Comparison of ENCODE assay signal across 14 cellular contexts in the genomic region with DNA sequence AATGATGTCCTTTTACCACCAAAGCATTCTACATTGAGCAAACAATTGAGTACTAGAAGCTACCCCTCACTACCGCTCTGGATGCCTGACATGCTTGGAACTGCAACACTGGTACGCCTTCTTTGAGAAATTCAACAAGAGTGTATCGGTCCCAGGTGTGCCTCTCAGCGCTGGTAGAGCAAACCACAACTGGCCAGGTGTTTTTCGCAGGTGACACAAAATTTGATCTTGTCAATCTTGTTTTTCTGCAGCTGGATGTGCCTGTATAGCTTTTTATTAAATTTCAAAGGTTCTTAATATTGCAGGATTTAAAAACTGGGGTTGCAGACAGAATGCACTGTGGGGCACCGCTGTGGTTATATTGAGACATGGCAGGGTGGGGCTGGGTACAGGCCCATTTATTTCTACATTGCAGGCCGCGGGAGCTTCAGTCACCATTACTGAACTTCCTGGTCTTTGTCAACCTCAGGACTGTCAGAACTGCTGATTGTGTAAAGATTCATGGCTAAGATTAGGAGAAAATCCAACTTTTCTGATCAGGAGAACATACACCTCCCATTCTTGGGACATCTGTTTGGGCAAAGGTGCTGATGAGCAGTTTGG. TPM values are rescaled to one million over a fixed set of nuclear protein-coding genes. Genes with fewer than 3 reads are reported as not detected.
DNase-seq lines count a peak whose midpoint lies in the region; ATAC-seq and TF ChIP-seq lines count a peak whose summit lies in the region.
"Had no signal": no experiment of that assay in that cellular context is flagged by ENCODE, and none has a peak within 500 bp of the region (broad histone marks: within the 10 kb centered on the region; RNA-seq: fewer than 3 reads in every experiment).

No MANE protein-coding gene starts in this region.

- no peaks in the 10 kb centered on the region for H3K9me3 ChIP-seq in CD4-positive, CD25-positive, alpha-beta regulatory T cell (ENCODE audit: control insufficient read depth in 2 of 2, low read length in 2 of 2)
- H3K9me3 ChIP-seq in Loucy (ENCODE audit: insufficient read depth, low read depth, low read length) = no peaks in the 10 kb centered on the region
- H3K9me3 ChIP-seq: Caco-2 had no signal

- intact Hi-C loops in activated T-helper 1 cell treated with anti-CD3 and anti-CD28 coated beads, Interleukin-12 subunit alpha, Interleukin-12 subunit beta, Interleukin-2, Interleukin-4 antibody, amounts not matched to agents 30 ng/mL and 10 ng/mL and 1 ng/mL, durations not matched to agents 14 hours and 24 hours and 36 hours (cut with micrococcal nuclease) = loop anchor here (1.0 kb wide), 2 partner anchors 23 to 62 kb away; no protein-coding TSS in a partner anchor

- H3K36me3 ChIP-seq in CD4-positive, CD25-positive, alpha-beta regulatory T cell (ENCODE audit: control insufficient read depth, insufficient read depth, low read length) = no peaks in the 10 kb centered on the region
- no peaks in the 10 kb centered on the region for H3K36me3 ChIP-seq in Loucy (ENCODE audit: insufficient read depth, low read length)

- H3K9me2 ChIP-seq in Loucy (replicated peaks; ENCODE audit: low read depth, low read length) = no peaks in the 10 kb centered on the region

- peak overlapping the region; percentile 75 for H3K27ac ChIP-seq in CD4-positive, CD25-positive, alpha-beta regulatory T cell (ENCODE audit: insufficient read depth, low read length, poor library complexity, severe bottlenecking)

- no peak for TF ChIP-seq CTCF in Loucy (conservative IDR thresholded peaks at IDR 0.05; ENCODE audit: low read length)

- DNase-seq in CD4-positive, CD25-positive, alpha-beta regulatory T cell = no peak
- DNase-seq in activated T-helper 1 cell treated with anti-CD3 and anti-CD28 coated beads, Interleukin-12 subunit alpha, Interleukin-12 subunit beta, Interleukin-2, Interleukin-4 antibody, amounts not matched to agents 30 ng/mL and 10 ng/mL and 1 ng/mL, durations not matched to agents 14 hours and 24 hours and 36 hours (ENCODE audit: low spot score) = no peak
- no peak for DNase-seq in naive thymus-derived CD8-positive, alpha-beta T cell
- DNase-seq in DMS53 treated with DMSO at 0.1 percent for 48 hours (lab: John Stamatoyannopoulos, UW; ENCODE audit: unreplicated experiment) = no peak
- no peak for DNase-seq in NK-92 (lab: John Stamatoyannopoulos, UW; ENCODE audit: unreplicated experiment)
- no peak for DNase-seq in D341Med (ENCODE audit: low spot score)
- DNase-seq: Caco-2; effector CD4-positive, alpha-beta T cell; left cardiac atrium; NCI-H1436; NCI-H774 had no signal

- no peaks in the 10 kb centered on the region for H3K27me3 ChIP-seq in CD4-positive, CD25-positive, alpha-beta regulatory T cell (ENCODE audit: control insufficient read depth, insufficient read depth, low read length)
- H3K27me3 ChIP-seq in Loucy (ENCODE audit: insufficient read depth, low read length, poor library complexity, severe bottlenecking) = no peaks in the 10 kb centered on the region

- H3K9ac ChIP-seq in Loucy (ENCODE audit: low read depth, low read length, poor library complexity, severe bottlenecking) = peak overlapping the region; percentile 64

- no peaks in the 10 kb centered on the region for H3F3A ChIP-seq in Loucy (ENCODE audit: low read depth)

- H4K20me1 ChIP-seq in Loucy (ENCODE audit: insufficient read depth, low read length, poor library complexity, severe bottlenecking) = no peaks in the 10 kb centered on the region

- no peaks in the 10 kb centered on the region for H3K9me3 Mint-ChIP-seq in CD4-positive, CD25-positive, alpha-beta regulatory T cell
- no peaks in the 10 kb centered on the region for H3K9me3 Mint-ChIP-seq in activated T-helper 1 cell treated with anti-CD3 and anti-CD28 coated beads, Interleukin-12 subunit alpha, Interleukin-12 subunit beta, Interleukin-2, Interleukin-4 antibody, amounts not matched to agents 30 ng/mL and 10 ng/mL and 1 ng/mL, durations not matched to agents 14 hours and 24 hours and 36 hours
- peaks cover 0 to 1% (median 0%) of the 10 kb centered on the region in 9 donors for H3K9me3 Mint-ChIP-seq in naive thymus-derived CD8-positive, alpha-beta T cell
- H3K9me3 Mint-ChIP-seq: GM23338 had no signal

- peaks cover 10% of the 10 kb centered on the region for H3K79me2 ChIP-seq in Loucy (ENCODE audit: insufficient read depth, low read length)

- H2AFZ ChIP-seq in Loucy (ENCODE audit: low read length) = no peak overlapping the region
- H2AFZ ChIP-seq: GM23338 had no signal

- no peaks in the 10 kb centered on the region for H3K27me3 Mint-ChIP-seq in CD4-positive, CD25-positive, alpha-beta regulatory T cell
- H3K27me3 Mint-ChIP-seq in activated T-helper 1 cell treated with anti-CD3 and anti-CD28 coated beads, Interleukin-12 subunit alpha, Interleukin-12 subunit beta, Interleukin-2, Interleukin-4 antibody, amounts not matched to agents 30 ng/mL and 10 ng/mL and 1 ng/mL, durations not matched to agents 14 hours and 24 hours and 36 hours (ENCODE audit: insufficient read depth) = peaks cover 1% of the 10 kb centered on the region
- H3K27me3 Mint-ChIP-seq in naive thymus-derived CD8-positive, alpha-beta T cell = no peaks in the 10 kb centered on the region

- H3K4me2 ChIP-seq in Loucy (ENCODE audit: low read depth, low read length, poor library complexity, severe bottlenecking) = no peak overlapping the region
- H3K4me2 ChIP-seq: GM23338 had no signal

- H3K27ac Mint-ChIP-seq in CD4-positive, CD25-positive, alpha-beta regulatory T cell = peak overlapping the region; percentile 88 to 99 (median 88)
- peak overlapping the region; percentile 93 for H3K27ac Mint-ChIP-seq in activated T-helper 1 cell treated with anti-CD3 and anti-CD28 coated beads, Interleukin-12 subunit alpha, Interleukin-12 subunit beta, Interleukin-2, Interleukin-4 antibody, amounts not matched to agents 30 ng/mL and 10 ng/mL and 1 ng/mL, durations not matched to agents 14 hours and 24 hours and 36 hours
- peak overlapping the region in 6 of 10 donors; percentile 24 to 96 (median 80) for H3K27ac Mint-ChIP-seq in naive thymus-derived CD8-positive, alpha-beta T cell
- H3K27ac Mint-ChIP-seq: GM23338 had no signal

- no peak for ATAC-seq in CD4-positive, CD25-positive, alpha-beta regulatory T cell (ENCODE audit: low read depth in 2 of 2)
- no peak for ATAC-seq in naive thymus-derived CD8-positive, alpha-beta T cell
- ATAC-seq: GM23338 had no signal

- H3K36me3 Mint-ChIP-seq in CD4-positive, CD25-positive, alpha-beta regulatory T cell = no peaks in the 10 kb centered on the region
- no peaks in the 10 kb centered on the region for H3K36me3 Mint-ChIP-seq in activated T-helper 1 cell treated with anti-CD3 and anti-CD28 coated beads, Interleukin-12 subunit alpha, Interleukin-12 subunit beta, Interleukin-2, Interleukin-4 antibody, amounts not matched to agents 30 ng/mL and 10 ng/mL and 1 ng/mL, durations not matched to agents 14 hours and 24 hours and 36 hours (ENCODE audit: low read depth)
- H3K36me3 Mint-ChIP-seq in naive thymus-derived CD8-positive, alpha-beta T cell = no peaks in the 10 kb centered on the region

- H3K4me1 ChIP-seq in CD4-positive, CD25-positive, alpha-beta regulatory T cell (ENCODE audit: control insufficient read depth, insufficient read depth, low read length, poor library complexity, severe bottlenecking) = peaks cover 55% of the 10 kb centered on the region
- peaks cover 49% of the 10 kb centered on the region for H3K4me1 ChIP-seq in Loucy (ENCODE audit: insufficient read depth, low read length, poor library complexity, severe bottlenecking)
- H3K4me1 ChIP-seq: Caco-2 had no signal

- H3K4me3 Mint-ChIP-seq in CD4-positive, CD25-positive, alpha-beta regulatory T cell = peak overlapping the region; percentile 57 to 81 (median 66)
- peak overlapping the region; percentile 56 for H3K4me3 Mint-ChIP-seq in activated T-helper 1 cell treated with anti-CD3 and anti-CD28 coated beads, Interleukin-12 subunit alpha, Interleukin-12 subunit beta, Interleukin-2, Interleukin-4 antibody, amounts not matched to agents 30 ng/mL and 10 ng/mL and 1 ng/mL, durations not matched to agents 14 hours and 24 hours and 36 hours
- H3K4me3 Mint-ChIP-seq in naive thymus-derived CD8-positive, alpha-beta T cell = peak overlapping the region in 7 of 10 donors; percentile 19 to 89 (median 73)
- H3K4me3 Mint-ChIP-seq: GM23338 had no signal

- peaks cover 22 to 65% (median 54%) of the 10 kb centered on the region in 4 donors for H3K4me1 Mint-ChIP-seq in CD4-positive, CD25-positive, alpha-beta regulatory T cell
- peaks cover 64% of the 10 kb centered on the region for H3K4me1 Mint-ChIP-seq in activated T-helper 1 cell treated with anti-CD3 and anti-CD28 coated beads, Interleukin-12 subunit alpha, Interleukin-12 subunit beta, Interleukin-2, Interleukin-4 antibody, amounts not matched to agents 30 ng/mL and 10 ng/mL and 1 ng/mL, durations not matched to agents 14 hours and 24 hours and 36 hours (ENCODE audit: low read depth)
- H3K4me1 Mint-ChIP-seq in naive thymus-derived CD8-positive, alpha-beta T cell = peaks cover 29 to 57% (median 53%) of the 10 kb centered on the region in 4 donors
- H3K4me1 Mint-ChIP-seq: GM23338 had no signal

- peak overlapping the region; percentile 60 for H3K4me3 ChIP-seq in CD4-positive, CD25-positive, alpha-beta regulatory T cell (ENCODE audit: low read depth, low read length)
- no peak overlapping the region for H3K4me3 ChIP-seq in Loucy (ENCODE audit: low read length, poor library complexity, severe bottlenecking)
- H3K4me3 ChIP-seq: GM23338 had no signal

- POLR2A ChIA-PET in naive thymus-derived CD8-positive, alpha-beta T cell (lab: Charles Lee) = interaction anchor here (0.8 to 1.8 kb wide), 4 partner anchors 9 to 56 kb away, joined by 3 to 5 read pairs (median 4); partner anchors contain the start of gene CYLD

RNA-seq across cellular contexts. Expression of gene SNX20, which starts 4.4 kb away (rescaled TPM):
- total RNA-seq in CD4-positive, CD25-positive, alpha-beta regulatory T cell = 69.2 TPM
- 100 to 1,000 TPM; 122 to 173 (median 134) TPM for polyA plus RNA-seq in CD4-positive, CD25-positive, alpha-beta regulatory T cell
- total RNA-seq in activated T-helper 1 cell treated with anti-CD3 and anti-CD28 coated beads, Interleukin-12 subunit alpha, Interleukin-12 subunit beta, Interleukin-2, Interleukin-4 antibody, amounts not matched to agents 30 ng/mL and 10 ng/mL and 1 ng/mL, durations not matched to agents 14 hours and 24 hours and 36 hours = 34.3 TPM in 2 replicates
- 10 to 100 TPM; 38.3 to 42.8 TPM for total RNA-seq in naive thymus-derived CD8-positive, alpha-beta T cell
- polyA plus RNA-seq in naive thymus-derived CD8-positive, alpha-beta T cell = 10 to 100 TPM; 31.1 to 50.4 (median 34.4) TPM
- total RNA-seq: Caco-2, GM23338, osteocyte had no signal
- polyA plus RNA-seq: GM23338 had no signal

RNA-seq across cellular contexts. Expression of gene NOD2, which starts 7.8 kb away (rescaled TPM):
- total RNA-seq in CD4-positive, CD25-positive, alpha-beta regulatory T cell = 11.7 TPM
- polyA plus RNA-seq in CD4-positive, CD25-positive, alpha-beta regulatory T cell = 1 to 10 TPM; 1.5 to 5.9 (median 3.2) TPM
- 6.7 and 7.3 TPM in 2 replicates for total RNA-seq in activated T-helper 1 cell treated with anti-CD3 and anti-CD28 coated beads, Interleukin-12 subunit alpha, Interleukin-12 subunit beta, Interleukin-2, Interleukin-4 antibody, amounts not matched to agents 30 ng/mL and 10 ng/mL and 1 ng/mL, durations not matched to agents 14 hours and 24 hours and 36 hours
- total RNA-seq in naive thymus-derived CD8-positive, alpha-beta T cell = under 1 TPM; 0.08 to 0.49 TPM
- under 1 TPM in 2 of 3 donors, not detected in 1; 0.33 to 0.51 TPM for polyA plus RNA-seq in naive thymus-derived CD8-positive, alpha-beta T cell
- total RNA-seq: osteocyte had no signal

RNA-seq across cellular contexts. Expression of gene CYLD, which starts 56.3 kb away (rescaled TPM):
- total RNA-seq in CD4-positive, CD25-positive, alpha-beta regulatory T cell = 425 TPM
- polyA plus RNA-seq in CD4-positive, CD25-positive, alpha-beta regulatory T cell = 100 to 1,000 TPM; 161 to 211 (median 169) TPM
- total RNA-seq in activated T-helper 1 cell treated with anti-CD3 and anti-CD28 coated beads, Interleukin-12 subunit alpha, Interleukin-12 subunit beta, Interleukin-2, Interleukin-4 antibody, amounts not matched to agents 30 ng/mL and 10 ng/mL and 1 ng/mL, durations not matched to agents 14 hours and 24 hours and 36 hours = 219 and 223 TPM in 2 replicates
- total RNA-seq in naive thymus-derived CD8-positive, alpha-beta T cell = 100 to 1,000 TPM; 195 to 203 TPM
- 100 to 1,000 TPM; 106 to 131 (median 107) TPM for polyA plus RNA-seq in naive thymus-derived CD8-positive, alpha-beta T cell
